In genomic region chr19:18501832-18502231, GRCh38 we compare ENCODE assay signal across 11 cellular contexts. TPM values are rescaled to one million over a fixed set of nuclear protein-coding genes. Genes with fewer than 3 reads are reported as not detected.
DNase-seq lines count a peak whose midpoint lies in the region; ATAC-seq and TF ChIP-seq lines count a peak whose summit lies in the region.
"Had no signal": no experiment of that assay in that cellular context is flagged by ENCODE, and none has a peak within 500 bp of the region (broad histone marks: within the 10 kb centered on the region; RNA-seq: fewer than 3 reads in every experiment).

No MANE protein-coding gene starts in this region.

- H3K27ac ChIP-seq in colonic mucosa: peak overlapping the region; percentile 1
- peak overlapping the region; percentile 68 for H3K27ac ChIP-seq in thymus (ENCODE audit: low read depth)
- H3K27ac ChIP-seq in GM23248: no peak overlapping the region

- peaks cover 63% of the 10 kb centered on the region for H3K4me1 Mint-ChIP-seq in memory B cell

- H3K27ac Mint-ChIP-seq in memory B cell: peak overlapping the region; percentile 77
- H3K27ac Mint-ChIP-seq: HFFc6 had no signal

- WGBS in thymus: 44% methylated on average over 9 of the region's 9 CpGs
- 62 to 66% methylated on average over 9 of the region's 9 CpGs for WGBS in GM23248 (ENCODE audit: low coverage in 1 of 2, low lambda C conversion rate in 2 of 2, missing lambda C conversion rate in 2 of 2), 2 experiments

- H3K36me3 ChIP-seq in colonic mucosa: no peaks in the 10 kb centered on the region
- no peaks in the 10 kb centered on the region for H3K36me3 ChIP-seq in thymus (ENCODE audit: control insufficient read depth, insufficient read depth)
- no peaks in the 10 kb centered on the region for H3K36me3 ChIP-seq in GM23248 (ENCODE audit: low read depth)

- peaks cover 100% of the 10 kb centered on the region for H3K79me2 ChIP-seq in GM23248 (ENCODE audit: insufficient read depth)

- DNase-seq in NOMO-1 (lab: John Stamatoyannopoulos, UW; ENCODE audit: unreplicated experiment in 2 of 2) (peak; percentile 42 to 48), colonic mucosa (no peak), memory B cell (ENCODE audit: low spot score in 2 of 2) (no peak), GM23248 (no peak), NCI-H2171 treated with DMSO at 0.1 percent for 48 hours (lab: John Stamatoyannopoulos, UW) (no peak)
- DNase-seq: activated gamma-delta T cell treated with Interleukin-2 at 50 U/mL for 16 hours, HFFc6, NCI-H446 treated with DMSO at 0.1 percent for 48 hours, SHP77 treated with DMSO at 0.1 percent for 48 hours had no signal

- H3K27me3 ChIP-seq in colonic mucosa (no peaks in the 10 kb centered on the region), thymus (ENCODE audit: control insufficient read depth, insufficient read depth) (no peaks in the 10 kb centered on the region), GM23248 (replicated peaks; ENCODE audit: insufficient read depth) (no peaks in the 10 kb centered on the region)

- H4K20me1 ChIP-seq in GM23248 (ENCODE audit: insufficient read depth): peaks cover 42% of the 10 kb centered on the region

- H3K4me3 Mint-ChIP-seq in memory B cell: no peak overlapping the region
- H3K4me3 Mint-ChIP-seq: HFFc6 had no signal

- no peaks in the 10 kb centered on the region for H3K9me2 ChIP-seq in GM23248 (ENCODE audit: insufficient read depth)

- H3K9me3 Mint-ChIP-seq in memory B cell: no peaks in the 10 kb centered on the region
- H3K9me3 Mint-ChIP-seq: HFFc6 had no signal

- H2AFZ ChIP-seq in GM23248: no peak overlapping the region

- H3K4me2 ChIP-seq in GM23248 (ENCODE audit: unreplicated experiment): no peak overlapping the region

- no peaks in the 10 kb centered on the region for H3K27me3 Mint-ChIP-seq in memory B cell

- ATAC-seq in memory B cell (ENCODE audit: low read depth): no peak
- no peak for ATAC-seq in GM19035 (IDR thresholded peaks at IDR 0.05; ENCODE audit: unreplicated experiment)

- peaks cover 6% of the 10 kb centered on the region; the same call in 1 of the 2 replicates for H3F3A ChIP-seq in GM23248 (ENCODE audit: insufficient read depth)

- H3K4me3 ChIP-seq in colonic mucosa (no peak overlapping the region), thymus (ENCODE audit: low read length) (no peak overlapping the region), GM23248 (no peak overlapping the region)

- peaks cover 40% of the 10 kb centered on the region for H3K4me1 ChIP-seq in colonic mucosa
- no peaks in the 10 kb centered on the region for H3K4me1 ChIP-seq in thymus (ENCODE audit: control insufficient read depth, insufficient read depth, low read length)
- H3K4me1 ChIP-seq in GM23248 (ENCODE audit: insufficient read depth): peaks cover 22% of the 10 kb centered on the region

- in situ Hi-C loops in GM23248 (cut with MboI): no loop called here

- H3K36me3 Mint-ChIP-seq in memory B cell: peaks cover 4% of the 10 kb centered on the region

- no peak for TF ChIP-seq CTCF in colonic mucosa (IDR thresholded peaks at IDR 0.05)

- intact Hi-C loops in colonic mucosa (cut with DNase I): no loop called here

- H3K9me3 ChIP-seq in colonic mucosa (no peaks in the 10 kb centered on the region), thymus (ENCODE audit: control insufficient read depth) (no peaks in the 10 kb centered on the region), GM23248 (ENCODE audit: low read depth) (no peaks in the 10 kb centered on the region)

- H3K9ac ChIP-seq in colonic mucosa (ENCODE audit: low read depth in 2 of 2, low read length in 2 of 2): peak overlapping the region in 1 of 2 donors; percentile 4
- no peak overlapping the region for H3K9ac ChIP-seq in GM23248

RNA-seq across cellular contexts. Expression of gene ELL, which starts 20.0 kb away (rescaled TPM):
- 10 to 100 TPM; 16.3 to 18.6 TPM for total RNA-seq in colonic mucosa
- polyA plus RNA-seq in thymus (14.3 TPM), GM23248 (2016; fragmentation: Nextera tagmentation; extraction: Ambion mirVana) (16.4 and 17.1 TPM in 2 replicates)
- total RNA-seq in GM23248 (2014; rRNA removed; shearing (Covaris generic)): 22.1 and 24.2 TPM in 2 replicates

RNA-seq across cellular contexts. Expression of gene FKBP8, which starts 41.5 kb away (rescaled TPM):
- 100 to 1,000 TPM; 190 to 200 TPM for total RNA-seq in colonic mucosa
- polyA plus RNA-seq in thymus: 232 TPM
- 419 and 466 TPM in 2 replicates for total RNA-seq in GM23248 (2014; rRNA removed; shearing (Covaris generic))
- polyA plus RNA-seq in GM23248 (2016; fragmentation: Nextera tagmentation; extraction: Ambion mirVana): 195 and 208 TPM in 2 replicates

RNA-seq across cellular contexts. Expression of gene KXD1, which starts 55.8 kb away (rescaled TPM):
- 10 to 100 TPM; 66.8 to 80.4 TPM for total RNA-seq in colonic mucosa
- polyA plus RNA-seq in thymus (81.9 TPM), GM23248 (2016; fragmentation: Nextera tagmentation; extraction: Ambion mirVana) (129 and 135 TPM in 2 replicates)
- 91.2 and 110 TPM in 2 replicates for total RNA-seq in GM23248 (2014; rRNA removed; shearing (Covaris generic))

Comparison
In these comparisons a context has a peak if more than half of its experiments do, and no peak if none do; other contexts are left out.
1. DNase-seq: peak in NOMO-1 (2 of 2); none in colonic mucosa (single experiment), memory B cell (0 of 2), GM23248 (single experiment) and NCI-H2171 treated with DMSO at 0.1 percent for 48 hours (single experiment).